Comparison of ENCODE assay signal across 22 cellular contexts in the genomic region with DNA sequence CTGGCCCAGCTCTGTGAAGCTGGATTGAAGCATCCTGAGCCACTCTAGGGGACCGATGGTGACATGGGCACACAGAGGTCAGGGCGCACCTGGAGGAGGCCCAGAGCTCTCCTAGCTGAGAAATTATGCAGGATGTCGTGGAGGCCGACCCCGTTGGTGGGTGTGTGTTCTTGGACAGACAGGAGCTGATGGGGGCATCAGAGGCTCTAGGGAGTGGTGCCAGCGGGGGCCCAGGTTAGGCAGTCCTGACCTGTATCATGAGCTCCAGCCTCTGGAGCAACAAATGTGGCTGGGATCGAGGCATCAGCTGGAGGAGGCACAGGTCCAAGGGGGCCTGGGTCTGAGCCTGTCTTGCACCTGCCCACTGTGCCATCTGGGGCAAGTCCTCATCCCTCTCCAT.
DNase-seq lines count a peak whose midpoint lies in the region; ATAC-seq and TF ChIP-seq lines count a peak whose summit lies in the region.
"Had no signal": no experiment of that assay in that cellular context is flagged by ENCODE, and none has a peak within 500 bp of the region (broad histone marks: within the 10 kb centered on the region; RNA-seq: fewer than 3 reads in every experiment).

No MANE protein-coding gene starts in this region.

- H3K4me3 Mint-ChIP-seq in chondrocyte (ENCODE audit: unreplicated experiment), result no peak overlapping the region
- H3K4me3 Mint-ChIP-seq: CD14-positive monocyte; CD4-positive, alpha-beta memory T cell; CD4-positive, CD25-positive, alpha-beta regulatory T cell; CD8-positive, alpha-beta memory T cell had no signal

- H3K27ac Mint-ChIP-seq in chondrocyte (ENCODE audit: unreplicated experiment), result no peak overlapping the region
- H3K27ac Mint-ChIP-seq: CD14-positive monocyte; CD4-positive, CD25-positive, alpha-beta regulatory T cell; CD8-positive, alpha-beta memory T cell had no signal

- no peaks in the 10 kb centered on the region for H3K36me3 ChIP-seq in liver (ENCODE audit: control insufficient read depth in 4 of 4, insufficient read depth in 3 of 4, low read depth in 1 of 4, low read length in 3 of 4)
- no peaks in the 10 kb centered on the region for H3K36me3 ChIP-seq in right lobe of liver
- H3K36me3 ChIP-seq: BE2C had no signal

- peak overlapping the region; percentile 22 to 66 for H3K27ac ChIP-seq in liver (ENCODE audit: low read depth in 1 of 2, low read length in 2 of 2)
- H3K27ac ChIP-seq in right lobe of liver, result no peak overlapping the region
- H3K27ac ChIP-seq: BLaER1 had no signal

- peaks cover 8% of the 10 kb centered on the region for H3K4me1 Mint-ChIP-seq in chondrocyte (ENCODE audit: low read depth)
- H3K4me1 Mint-ChIP-seq: CD14-positive monocyte; CD4-positive, alpha-beta memory T cell; CD4-positive, CD25-positive, alpha-beta regulatory T cell; CD8-positive, alpha-beta memory T cell had no signal

- H3K4me3 ChIP-seq in liver (ENCODE audit: low read depth in 1 of 3, low read length in 3 of 3), result no peak overlapping the region
- H3K4me3 ChIP-seq in right lobe of liver, result no peak overlapping the region
- H3K4me3 ChIP-seq: BLaER1, GM12878 had no signal

- no peak overlapping the region for H3K9ac ChIP-seq in liver (ENCODE audit: low read depth in 1 of 2, low read length in 2 of 2)
- H3K9ac ChIP-seq: BLaER1 had no signal

- peaks cover 3% of the 10 kb centered on the region for H3K27me3 Mint-ChIP-seq in chondrocyte (ENCODE audit: low read depth)
- H3K27me3 Mint-ChIP-seq: CD4-positive, CD25-positive, alpha-beta regulatory T cell had no signal

- no peak for DNase-seq in right lobe of liver
- DNase-seq in chondrocyte (ENCODE audit: low spot score), result peak; percentile 77
- peak; percentile 70 for DNase-seq in posterior vena cava (ENCODE audit: low spot score)
- no peak for DNase-seq in hepatic stellate cell (ENCODE audit: low spot score)
- DNase-seq in left colon, result no peak
- DNase-seq: 8988T; ACHN; BE2C; C1 segment of cervical spinal cord; CD4-positive, alpha-beta memory T cell; CD4-positive, CD25-positive, alpha-beta regulatory T cell; CD8-positive, alpha-beta memory T cell; DMS 273 treated with DMSO at 0.1 percent for 48 hours; DMS53; DMS79; DND-41; EL; GDM1 had no signal

- H3K9me3 ChIP-seq in liver (ENCODE audit: control insufficient read depth in 4 of 4, low read length in 3 of 4) (no peaks in the 10 kb centered on the region), right lobe of liver (no peaks in the 10 kb centered on the region)
- H3K9me3 ChIP-seq: BE2C had no signal

- WGBS in liver, result 93% methylated on average over 7 of the region's 7 CpGs
- no CpG with 5 or more reads among the region's 7 CpGs for WGBS in right lobe of liver (ENCODE audit: insufficient coverage, low coverage, low lambda C conversion rate, missing lambda C conversion rate)

- H3K4me1 ChIP-seq in liver (ENCODE audit: control insufficient read depth in 4 of 4, insufficient read depth in 4 of 4, low read length in 3 of 4), result peaks cover 9 to 35% (median 21%) of the 10 kb centered on the region in 4 donors
- peaks cover 0 to 28% (median 10%) of the 10 kb centered on the region in 4 donors for H3K4me1 ChIP-seq in right lobe of liver
- H3K4me1 ChIP-seq: BE2C, BLaER1 had no signal

- peaks cover 11% of the 10 kb centered on the region for H3K9me3 Mint-ChIP-seq in chondrocyte (ENCODE audit: low read depth)

- H3K36me3 Mint-ChIP-seq in chondrocyte (ENCODE audit: low read depth), result no peaks in the 10 kb centered on the region
- H3K36me3 Mint-ChIP-seq: CD14-positive monocyte; CD8-positive, alpha-beta memory T cell had no signal

- ATAC-seq in right lobe of liver (no peak), left colon (no peak)
- ATAC-seq: GM12878 had no signal

- no peak for TF ChIP-seq RAD21 in liver (IDR thresholded peaks at IDR 0.05)

- intact Hi-C loops in right lobe of liver (cut with DNase I), result no loop called here
- intact Hi-C loops in posterior vena cava (cut with DNase I), result no loop called here
- intact Hi-C loops in left colon (cut with DNase I, micrococcal nuclease), result no loop called here

- H3K27me3 ChIP-seq in liver (ENCODE audit: control insufficient read depth in 4 of 4, insufficient read depth in 4 of 4, low read length in 3 of 4) (no peaks in the 10 kb centered on the region), right lobe of liver (no peaks in the 10 kb centered on the region)
- H3K27me3 ChIP-seq: BE2C, BLaER1 had no signal

- no peak for TF ChIP-seq POLR2A in right lobe of liver (IDR thresholded peaks at IDR 0.05)

- TF ChIP-seq CTCF in liver (IDR thresholded peaks at IDR 0.05; ENCODE audit: low read depth, low read length, missing input control), result no peak
- no peak for TF ChIP-seq CTCF in right lobe of liver (IDR thresholded peaks at IDR 0.05)
- TF ChIP-seq CTCF in chondrocyte (IDR thresholded peaks at IDR 0.05), result no peak

TF ChIP-seq in liver, 16 proteins besides CTCF, POLR2A, EP300 and RAD21:
- TF ChIP-seq, protein P1, sequence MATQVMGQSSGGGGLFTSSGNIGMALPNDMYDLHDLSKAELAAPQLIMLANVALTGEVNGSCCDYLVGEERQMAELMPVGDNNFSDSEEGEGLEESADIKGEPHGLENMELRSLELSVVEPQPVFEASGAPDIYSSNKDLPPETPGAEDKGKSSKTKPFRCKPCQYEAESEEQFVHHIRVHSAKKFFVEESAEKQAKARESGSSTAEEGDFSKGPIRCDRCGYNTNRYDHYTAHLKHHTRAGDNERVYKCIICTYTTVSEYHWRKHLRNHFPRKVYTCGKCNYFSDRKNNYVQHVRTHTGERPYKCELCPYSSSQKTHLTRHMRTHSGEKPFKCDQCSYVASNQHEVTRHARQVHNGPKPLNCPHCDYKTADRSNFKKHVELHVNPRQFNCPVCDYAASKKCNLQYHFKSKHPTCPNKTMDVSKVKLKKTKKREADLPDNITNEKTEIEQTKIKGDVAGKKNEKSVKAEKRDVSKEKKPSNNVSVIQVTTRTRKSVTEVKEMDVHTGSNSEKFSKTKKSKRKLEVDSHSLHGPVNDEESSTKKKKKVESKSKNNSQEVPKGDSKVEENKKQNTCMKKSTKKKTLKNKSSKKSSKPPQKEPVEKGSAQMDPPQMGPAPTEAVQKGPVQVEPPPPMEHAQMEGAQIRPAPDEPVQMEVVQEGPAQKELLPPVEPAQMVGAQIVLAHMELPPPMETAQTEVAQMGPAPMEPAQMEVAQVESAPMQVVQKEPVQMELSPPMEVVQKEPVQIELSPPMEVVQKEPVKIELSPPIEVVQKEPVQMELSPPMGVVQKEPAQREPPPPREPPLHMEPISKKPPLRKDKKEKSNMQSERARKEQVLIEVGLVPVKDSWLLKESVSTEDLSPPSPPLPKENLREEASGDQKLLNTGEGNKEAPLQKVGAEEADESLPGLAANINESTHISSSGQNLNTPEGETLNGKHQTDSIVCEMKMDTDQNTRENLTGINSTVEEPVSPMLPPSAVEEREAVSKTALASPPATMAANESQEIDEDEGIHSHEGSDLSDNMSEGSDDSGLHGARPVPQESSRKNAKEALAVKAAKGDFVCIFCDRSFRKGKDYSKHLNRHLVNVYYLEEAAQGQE (IDR thresholded peaks at IDR 0.05), result no peak
- TF ChIP-seq, protein P2, sequence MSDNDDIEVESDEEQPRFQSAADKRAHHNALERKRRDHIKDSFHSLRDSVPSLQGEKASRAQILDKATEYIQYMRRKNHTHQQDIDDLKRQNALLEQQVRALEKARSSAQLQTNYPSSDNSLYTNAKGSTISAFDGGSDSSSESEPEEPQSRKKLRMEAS (IDR thresholded peaks at IDR 0.05), result no peak
- TF ChIP-seq HNF4G (IDR thresholded peaks at IDR 0.05), result no peak
- TF ChIP-seq JUND (IDR thresholded peaks at IDR 0.05), result no peak
- no peak for TF ChIP-seq FOXA2 (IDR thresholded peaks at IDR 0.05)
- TF ChIP-seq, protein P3, sequence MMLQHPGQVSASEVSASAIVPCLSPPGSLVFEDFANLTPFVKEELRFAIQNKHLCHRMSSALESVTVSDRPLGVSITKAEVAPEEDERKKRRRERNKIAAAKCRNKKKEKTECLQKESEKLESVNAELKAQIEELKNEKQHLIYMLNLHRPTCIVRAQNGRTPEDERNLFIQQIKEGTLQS (IDR thresholded peaks at IDR 0.05), result no peak
- no peak for TF ChIP-seq GABPA (IDR thresholded peaks at IDR 0.05 in 1 of 2, conservative IDR thresholded peaks at IDR 0.05 in 1 of 2)
- TF ChIP-seq HNF4A (conservative IDR thresholded peaks at IDR 0.05), result no peak
- TF ChIP-seq YY1 (IDR thresholded peaks at IDR 0.05), result no peak
- no peak for TF ChIP-seq SP1 (IDR thresholded peaks at IDR 0.05)
- TF ChIP-seq RXRA (IDR thresholded peaks at IDR 0.05), result no peak
- TF ChIP-seq EGR1 (IDR thresholded peaks at IDR 0.05; ENCODE audit: low read depth in 2 of 2), result no peak

Comparison
In these comparisons a context has a peak if more than half of its experiments do, and no peak if none do; other contexts are left out.
1. H3K27ac ChIP-seq: peak in liver (2 of 2); none in right lobe of liver (0 of 3).
2. DNase-seq: peak in chondrocyte (single experiment) and posterior vena cava (single experiment); none in right lobe of liver (0 of 3), hepatic stellate cell (single experiment) and left colon (0 of 2).